ENCODE assay signal across 8 cellular contexts in genomic region chr12:85874064-85874463, GRCh38. TPM values are rescaled to one million over a fixed set of nuclear protein-coding genes. Genes with fewer than 3 reads are reported as not detected.
DNase-seq lines count a peak whose midpoint lies in the region; ATAC-seq, FAIRE-seq and TF ChIP-seq lines count a peak whose summit lies in the region.

Gene NTS, plus strand, starts transcription at chr12:85874295. Its CDS starts 109 bp downstream, at chr12:85874404.

- FAIRE-seq in GM12891 (lab: Jason Lieb, UNC): no peak

- intact Hi-C loops in thyroid gland (cut with DNase I): loop anchor here (5.0 kb wide), 1 partner anchor 407 kb away; no protein-coding TSS in a partner anchor

- no peak for TF ChIP-seq POLR2A in GM12891 (IDR thresholded peaks at IDR 0.05; ENCODE audit: low read depth, low read length)
- TF ChIP-seq POLR2A in thyroid gland (IDR thresholded peaks at IDR 0.05): no peak
- TF ChIP-seq POLR2A in suprapubic skin (IDR thresholded peaks at IDR 0.05): no peak

- POLR2A ChIA-PET in T-cell (lab: Charles Lee): no interaction called here

- no peaks in the 10 kb centered on the region for H3K36me3 Mint-ChIP-seq in T-cell

- H3K4me1 ChIP-seq in thyroid gland (no peaks in the 10 kb centered on the region), suprapubic skin (no peaks in the 10 kb centered on the region)

- H3K27ac ChIP-seq in thyroid gland (no peak within 1 kb of the TSS), suprapubic skin (no peak within 1 kb of the TSS)

- no peak within 1 kb of the TSS for H3K4me3 Mint-ChIP-seq in T-cell

- no peaks in the 10 kb centered on the region for H3K27me3 Mint-ChIP-seq in T-cell

- H3K9me3 Mint-ChIP-seq in T-cell: no peaks in the 10 kb centered on the region

- DNase-seq in GM12891 (ENCODE audit: insufficient read length, low spot score) (no peak), H7 (no peak), MV-4-11 (lab: John Stamatoyannopoulos, UW) (peak; percentile 51), dermis blood vessel endothelial cell (peak; percentile 10), thyroid gland (no peak), suprapubic skin (ENCODE audit: low spot score in 2 of 2) (no peak), T-cell (no peak)
- no peak for DNase-seq in activated CD4-positive, alpha-beta T cell treated with anti-CD3 and anti-CD28 coated beads for 4 hours

- H3K27me3 ChIP-seq in H7 (ENCODE audit: control insufficient read depth, insufficient read depth, low read length) (no peaks in the 10 kb centered on the region), thyroid gland (no peaks in the 10 kb centered on the region), suprapubic skin (no peaks in the 10 kb centered on the region)

- H3K4me3 ChIP-seq in H7 (ENCODE audit: insufficient read depth, low read depth, low read length) (peak within 1 kb of the TSS; percentile 29), thyroid gland (replicated peaks in 1 of 3) (no peak within 1 kb of the TSS), suprapubic skin (no peak within 1 kb of the TSS)

- H3K27ac Mint-ChIP-seq in T-cell: no peak within 1 kb of the TSS

- no peak for ATAC-seq in T-cell (replicated peaks in 1 of 4)

- TF ChIP-seq EP300 in suprapubic skin (IDR thresholded peaks at IDR 0.05): no peak

- H3K36me3 ChIP-seq in H7 (replicated peaks; ENCODE audit: control insufficient read depth, insufficient read depth, low read length) (no peaks in the 10 kb centered on the region), thyroid gland (no peaks in the 10 kb centered on the region), suprapubic skin (no peaks in the 10 kb centered on the region)

- no peak for TF ChIP-seq CTCF in thyroid gland (IDR thresholded peaks at IDR 0.05)
- TF ChIP-seq CTCF in suprapubic skin (IDR thresholded peaks at IDR 0.05): no peak

- H3K9me3 ChIP-seq in thyroid gland: no peaks in the 10 kb centered on the region
- H3K9me3 ChIP-seq in suprapubic skin: no peaks in the 10 kb centered on the region

- 12 to 36% methylated on average over 2 of the region's 2 CpGs for WGBS in thyroid gland, 2 donors
- WGBS in suprapubic skin: 15% methylated on average over 2 of the region's 2 CpGs

- no peaks in the 10 kb centered on the region for H3K4me1 Mint-ChIP-seq in T-cell

- CTCF ChIA-PET in T-cell (lab: Charles Lee): no interaction called here

TF ChIP-seq in GM12891, 5 proteins besides CTCF, POLR2A, EP300 and RAD21:
- TF ChIP-seq POLR2AphosphoS5 (IDR thresholded peaks at IDR 0.05; ENCODE audit: low read depth, low read length) (no peak), SPI1 (IDR thresholded peaks at IDR 0.05; ENCODE audit: low read depth, low read length) (peak; percentile 97)

RNA-seq across cellular contexts. Expression of gene NTS, which starts in this region (rescaled TPM):
- not detected for polyA plus RNA-seq in GM12891 (2012; ENCODE audit: low read depth, missing spikeins)
- 219 and 319 TPM in 2 replicates for total RNA-seq in H7 (2014; rRNA removed; shearing (Covaris generic))
- 6.1 and 18.3 TPM in 2 replicates for total RNA-seq in dermis blood vessel endothelial cell
- total RNA-seq in thyroid gland: under 1 TPM in 3 of 4 donors, not detected in 1; 0.45 to 0.81 (median 0.63) TPM
- not detected for total RNA-seq in suprapubic skin
- not detected for total RNA-seq in T-cell

Comparison
In these comparisons a context has a peak if more than half of its experiments do, and no peak if none do; other contexts are left out.
1. RNA of gene NTS (total RNA-seq): 219 to 319 TPM in H7; 6.1 to 18.3 TPM in dermis blood vessel endothelial cell, 0.45 to 0.81 TPM in thyroid gland, not detected in suprapubic skin and not detected in T-cell; every median in the first group is over 10 times any median in the second.
2. DNase-seq: peak in MV-4-11 (single experiment) and dermis blood vessel endothelial cell (single experiment); none in GM12891 (single experiment), H7 (single experiment), thyroid gland (0 of 2), activated CD4-positive, alpha-beta T cell treated with anti-CD3 and anti-CD28 coated beads for 4 hours (0 of 2), suprapubic skin (0 of 2) and T-cell (0 of 34).